1 cellular context compared by ENCODE assay signal in genomic region chr2:128090909-128091690, GRCh38.
TF ChIP-seq lines count a peak whose summit lies in the region.

TSS of gene UGGT1 (plus strand) at chr2:128091200. CDS start at chr2:128091358, 158 bp downstream.

TF ChIP-seq in HepG2, 621 proteins besides CTCF, POLR2A, EP300 and RAD21 (continued from another document and continues in another):
- TF ChIP-seq ARID5B (CRISPR knock-in tag; IDR thresholded peaks at IDR 0.05), result peak; percentile 89
- TF ChIP-seq SRSF1 (optimal IDR thresholded peaks at IDR 0.05; ENCODE audit: low read depth, low read length), result peak; percentile 83
- TF ChIP-seq MED13 (CRISPR knock-in tag; IDR thresholded peaks at IDR 0.05), result peak; percentile 56; the same call in 1 of the 2 replicates
- peak; percentile 99 for TF ChIP-seq KMT2A (CRISPR knock-in tag; IDR thresholded peaks at IDR 0.05)
- TF ChIP-seq ZBTB25 (CRISPR knock-in tag; IDR thresholded peaks at IDR 0.05), result peak; percentile 91; the same call in 1 of the 2 replicates
- peak; percentile 99 for TF ChIP-seq PHF20 (CRISPR knock-in tag; IDR thresholded peaks at IDR 0.05)
- no peak for TF ChIP-seq MLXIP (CRISPR knock-in tag; IDR thresholded peaks at IDR 0.05; ENCODE audit: borderline replicate concordance)
- TF ChIP-seq ZNF367 (CRISPR knock-in tag; IDR thresholded peaks at IDR 0.05; ENCODE audit: borderline replicate concordance), result no peak
- peak; percentile 86; the same call in 1 of the 2 replicates for TF ChIP-seq ZNF337 (CRISPR knock-in tag; IDR thresholded peaks at IDR 0.05; ENCODE audit: borderline replicate concordance, low read depth)
- peak; percentile 87 for TF ChIP-seq ZNF768 (CRISPR knock-in tag; IDR thresholded peaks at IDR 0.05)
- peak; percentile 100 for TF ChIP-seq ZNF574 (CRISPR knock-in tag; IDR thresholded peaks at IDR 0.05)
- TF ChIP-seq KLF11 (CRISPR knock-in tag; IDR thresholded peaks at IDR 0.05), result peak; percentile 90
- peak; percentile 90 for TF ChIP-seq ZNF761 (CRISPR knock-in tag; conservative IDR thresholded peaks at IDR 0.05)
- peak; percentile 48 for TF ChIP-seq RBM22 (optimal IDR thresholded peaks at IDR 0.05; ENCODE audit: low read length)
- TF ChIP-seq SOX6 (IDR thresholded peaks at IDR 0.05), result no peak
- TF ChIP-seq SOX6 (CRISPR knock-in tag; IDR thresholded peaks at IDR 0.05), result peak; percentile 84
- peak; percentile 93; the same call in 1 of the 2 replicates for TF ChIP-seq ZNF101 (CRISPR knock-in tag; IDR thresholded peaks at IDR 0.05; ENCODE audit: borderline replicate concordance, low read depth)
- peak; percentile 99 for TF ChIP-seq ZNF687 (CRISPR knock-in tag; IDR thresholded peaks at IDR 0.05)
- TF ChIP-seq STAG1 (CRISPR knock-in tag; IDR thresholded peaks at IDR 0.05), result no peak; the same call in 1 of the 2 replicates
- TF ChIP-seq SIX4 (CRISPR knock-in tag; IDR thresholded peaks at IDR 0.05), result peak; percentile 76; the same call in 1 of the 2 replicates
- no peak for TF ChIP-seq RORA (CRISPR knock-in tag; IDR thresholded peaks at IDR 0.05)
- peak; percentile 86 for TF ChIP-seq HIC2 (CRISPR knock-in tag; IDR thresholded peaks at IDR 0.05; ENCODE audit: low read depth)
- peak; percentile 85 for TF ChIP-seq ZIK1 (CRISPR knock-in tag; IDR thresholded peaks at IDR 0.05; ENCODE audit: borderline replicate concordance, low read depth)
- no peak for TF ChIP-seq ZBTB42 (CRISPR knock-in tag; IDR thresholded peaks at IDR 0.05)
- TF ChIP-seq SATB2 (CRISPR knock-in tag; IDR thresholded peaks at IDR 0.05), result no peak
- TF ChIP-seq ZNF362 (CRISPR knock-in tag; IDR thresholded peaks at IDR 0.05; ENCODE audit: borderline replicate concordance), result 0 out of 2 replicates have a peak, but pooled peaks have one; percentile 64
- TF ChIP-seq MIXL1 (CRISPR knock-in tag; IDR thresholded peaks at IDR 0.05), result peak; percentile 55; the same call in 1 of the 2 replicates
- TF ChIP-seq PHF8 (CRISPR knock-in tag; IDR thresholded peaks at IDR 0.05), result peak; percentile 97
- TF ChIP-seq PRPF4 (IDR thresholded peaks at IDR 0.05; ENCODE audit: low read depth, low read length, poor library complexity, severe bottlenecking), result no peak
- TF ChIP-seq ZNF513 (CRISPR knock-in tag; conservative IDR thresholded peaks at IDR 0.05), result no peak
- peak; percentile 86 for TF ChIP-seq E2F1 (CRISPR knock-in tag; IDR thresholded peaks at IDR 0.05)
- TF ChIP-seq NR2F6 (IDR thresholded peaks at IDR 0.05), result peak; percentile 44
- peak; percentile 87 for TF ChIP-seq NR2F6 (CRISPR knock-in tag; IDR thresholded peaks at IDR 0.05)
- TF ChIP-seq MEF2D (CRISPR knock-in tag; IDR thresholded peaks at IDR 0.05), result peak; percentile 90; the same call in 1 of the 2 replicates
- no peak for TF ChIP-seq TBP (CRISPR knock-in tag; IDR thresholded peaks at IDR 0.05)
- peak; percentile 99 for TF ChIP-seq POLR2G (IDR thresholded peaks at IDR 0.05; ENCODE audit: low read depth, low read length)
- TF ChIP-seq ATAD3A (CRISPR knock-in tag; IDR thresholded peaks at IDR 0.05), result no peak
- TF ChIP-seq CREB1 (IDR thresholded peaks at IDR 0.05), result peak; percentile 61
- TF ChIP-seq CREB1 (CRISPR knock-in tag; IDR thresholded peaks at IDR 0.05), result peak; percentile 39; the same call in 1 of the 2 replicates
